Comparison of ENCODE assay signal across 2 cellular contexts in the genomic region with DNA sequence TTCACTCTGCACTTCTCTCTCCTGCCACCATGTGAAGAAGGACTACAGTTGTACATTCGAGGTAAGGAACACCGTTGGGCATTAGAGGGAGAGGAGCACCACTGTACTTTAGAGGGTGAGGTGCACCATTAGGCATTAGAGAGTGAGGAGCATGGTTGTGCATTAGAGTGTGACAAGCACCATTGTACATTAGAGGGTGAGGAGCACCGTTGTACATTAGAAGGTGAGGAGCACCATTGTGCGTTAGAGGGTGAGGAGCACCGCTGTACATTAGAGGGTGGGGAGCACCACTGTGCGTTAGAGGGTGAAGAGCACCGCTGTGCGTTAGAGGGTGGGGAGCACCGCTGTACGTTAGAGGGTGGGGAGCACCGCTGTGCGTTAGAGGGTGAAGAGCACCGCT.
A peak's percentile ranks its signal among the peaks of the same experiment; 100 is the strongest.
TF ChIP-seq lines count a peak whose summit lies in the region.

No MANE protein-coding gene starts in this region.

TF ChIP-seq in HepG2, 621 proteins besides CTCF, POLR2A, EP300 and RAD21:
- peak; percentile 84 for TF ChIP-seq ZNF263 (CRISPR knock-in tag; IDR thresholded peaks at IDR 0.05)
- no peak for TF ChIP-seq FOXP1 (IDR thresholded peaks at IDR 0.05)
- TF ChIP-seq FOXP1 (CRISPR knock-in tag; IDR thresholded peaks at IDR 0.05), result no peak
- no peak for TF ChIP-seq SNAPC2 (CRISPR knock-in tag; IDR thresholded peaks at IDR 0.05)
- no peak for TF ChIP-seq ZNF605 (CRISPR knock-in tag; IDR thresholded peaks at IDR 0.05)
- TF ChIP-seq, protein P1, sequence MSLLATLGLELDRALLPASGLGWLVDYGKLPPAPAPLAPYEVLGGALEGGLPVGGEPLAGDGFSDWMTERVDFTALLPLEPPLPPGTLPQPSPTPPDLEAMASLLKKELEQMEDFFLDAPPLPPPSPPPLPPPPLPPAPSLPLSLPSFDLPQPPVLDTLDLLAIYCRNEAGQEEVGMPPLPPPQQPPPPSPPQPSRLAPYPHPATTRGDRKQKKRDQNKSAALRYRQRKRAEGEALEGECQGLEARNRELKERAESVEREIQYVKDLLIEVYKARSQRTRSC (CRISPR knock-in tag; IDR thresholded peaks at IDR 0.05; ENCODE audit: low read depth), result no peak

TF ChIP-seq in H1, 55 proteins besides CTCF, POLR2A, EP300 and RAD21:
- no peak for TF ChIP-seq HDAC6 (IDR thresholded peaks at IDR 0.05; ENCODE audit: low read depth, low read length)
- TF ChIP-seq, protein P2, sequence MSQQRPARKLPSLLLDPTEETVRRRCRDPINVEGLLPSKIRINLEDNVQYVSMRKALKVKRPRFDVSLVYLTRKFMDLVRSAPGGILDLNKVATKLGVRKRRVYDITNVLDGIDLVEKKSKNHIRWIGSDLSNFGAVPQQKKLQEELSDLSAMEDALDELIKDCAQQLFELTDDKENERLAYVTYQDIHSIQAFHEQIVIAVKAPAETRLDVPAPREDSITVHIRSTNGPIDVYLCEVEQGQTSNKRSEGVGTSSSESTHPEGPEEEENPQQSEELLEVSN (IDR thresholded peaks at IDR 0.05), result no peak
- TF ChIP-seq CHD2 (IDR thresholded peaks at IDR 0.05; ENCODE audit: low read length), result no peak
- no peak for TF ChIP-seq CBX5 (IDR thresholded peaks at IDR 0.05; ENCODE audit: low read depth, low read length)
- no peak for TF ChIP-seq PHF8 (conservative IDR thresholded peaks at IDR 0.05; ENCODE audit: low read depth, low read length)
- TF ChIP-seq, protein P3, sequence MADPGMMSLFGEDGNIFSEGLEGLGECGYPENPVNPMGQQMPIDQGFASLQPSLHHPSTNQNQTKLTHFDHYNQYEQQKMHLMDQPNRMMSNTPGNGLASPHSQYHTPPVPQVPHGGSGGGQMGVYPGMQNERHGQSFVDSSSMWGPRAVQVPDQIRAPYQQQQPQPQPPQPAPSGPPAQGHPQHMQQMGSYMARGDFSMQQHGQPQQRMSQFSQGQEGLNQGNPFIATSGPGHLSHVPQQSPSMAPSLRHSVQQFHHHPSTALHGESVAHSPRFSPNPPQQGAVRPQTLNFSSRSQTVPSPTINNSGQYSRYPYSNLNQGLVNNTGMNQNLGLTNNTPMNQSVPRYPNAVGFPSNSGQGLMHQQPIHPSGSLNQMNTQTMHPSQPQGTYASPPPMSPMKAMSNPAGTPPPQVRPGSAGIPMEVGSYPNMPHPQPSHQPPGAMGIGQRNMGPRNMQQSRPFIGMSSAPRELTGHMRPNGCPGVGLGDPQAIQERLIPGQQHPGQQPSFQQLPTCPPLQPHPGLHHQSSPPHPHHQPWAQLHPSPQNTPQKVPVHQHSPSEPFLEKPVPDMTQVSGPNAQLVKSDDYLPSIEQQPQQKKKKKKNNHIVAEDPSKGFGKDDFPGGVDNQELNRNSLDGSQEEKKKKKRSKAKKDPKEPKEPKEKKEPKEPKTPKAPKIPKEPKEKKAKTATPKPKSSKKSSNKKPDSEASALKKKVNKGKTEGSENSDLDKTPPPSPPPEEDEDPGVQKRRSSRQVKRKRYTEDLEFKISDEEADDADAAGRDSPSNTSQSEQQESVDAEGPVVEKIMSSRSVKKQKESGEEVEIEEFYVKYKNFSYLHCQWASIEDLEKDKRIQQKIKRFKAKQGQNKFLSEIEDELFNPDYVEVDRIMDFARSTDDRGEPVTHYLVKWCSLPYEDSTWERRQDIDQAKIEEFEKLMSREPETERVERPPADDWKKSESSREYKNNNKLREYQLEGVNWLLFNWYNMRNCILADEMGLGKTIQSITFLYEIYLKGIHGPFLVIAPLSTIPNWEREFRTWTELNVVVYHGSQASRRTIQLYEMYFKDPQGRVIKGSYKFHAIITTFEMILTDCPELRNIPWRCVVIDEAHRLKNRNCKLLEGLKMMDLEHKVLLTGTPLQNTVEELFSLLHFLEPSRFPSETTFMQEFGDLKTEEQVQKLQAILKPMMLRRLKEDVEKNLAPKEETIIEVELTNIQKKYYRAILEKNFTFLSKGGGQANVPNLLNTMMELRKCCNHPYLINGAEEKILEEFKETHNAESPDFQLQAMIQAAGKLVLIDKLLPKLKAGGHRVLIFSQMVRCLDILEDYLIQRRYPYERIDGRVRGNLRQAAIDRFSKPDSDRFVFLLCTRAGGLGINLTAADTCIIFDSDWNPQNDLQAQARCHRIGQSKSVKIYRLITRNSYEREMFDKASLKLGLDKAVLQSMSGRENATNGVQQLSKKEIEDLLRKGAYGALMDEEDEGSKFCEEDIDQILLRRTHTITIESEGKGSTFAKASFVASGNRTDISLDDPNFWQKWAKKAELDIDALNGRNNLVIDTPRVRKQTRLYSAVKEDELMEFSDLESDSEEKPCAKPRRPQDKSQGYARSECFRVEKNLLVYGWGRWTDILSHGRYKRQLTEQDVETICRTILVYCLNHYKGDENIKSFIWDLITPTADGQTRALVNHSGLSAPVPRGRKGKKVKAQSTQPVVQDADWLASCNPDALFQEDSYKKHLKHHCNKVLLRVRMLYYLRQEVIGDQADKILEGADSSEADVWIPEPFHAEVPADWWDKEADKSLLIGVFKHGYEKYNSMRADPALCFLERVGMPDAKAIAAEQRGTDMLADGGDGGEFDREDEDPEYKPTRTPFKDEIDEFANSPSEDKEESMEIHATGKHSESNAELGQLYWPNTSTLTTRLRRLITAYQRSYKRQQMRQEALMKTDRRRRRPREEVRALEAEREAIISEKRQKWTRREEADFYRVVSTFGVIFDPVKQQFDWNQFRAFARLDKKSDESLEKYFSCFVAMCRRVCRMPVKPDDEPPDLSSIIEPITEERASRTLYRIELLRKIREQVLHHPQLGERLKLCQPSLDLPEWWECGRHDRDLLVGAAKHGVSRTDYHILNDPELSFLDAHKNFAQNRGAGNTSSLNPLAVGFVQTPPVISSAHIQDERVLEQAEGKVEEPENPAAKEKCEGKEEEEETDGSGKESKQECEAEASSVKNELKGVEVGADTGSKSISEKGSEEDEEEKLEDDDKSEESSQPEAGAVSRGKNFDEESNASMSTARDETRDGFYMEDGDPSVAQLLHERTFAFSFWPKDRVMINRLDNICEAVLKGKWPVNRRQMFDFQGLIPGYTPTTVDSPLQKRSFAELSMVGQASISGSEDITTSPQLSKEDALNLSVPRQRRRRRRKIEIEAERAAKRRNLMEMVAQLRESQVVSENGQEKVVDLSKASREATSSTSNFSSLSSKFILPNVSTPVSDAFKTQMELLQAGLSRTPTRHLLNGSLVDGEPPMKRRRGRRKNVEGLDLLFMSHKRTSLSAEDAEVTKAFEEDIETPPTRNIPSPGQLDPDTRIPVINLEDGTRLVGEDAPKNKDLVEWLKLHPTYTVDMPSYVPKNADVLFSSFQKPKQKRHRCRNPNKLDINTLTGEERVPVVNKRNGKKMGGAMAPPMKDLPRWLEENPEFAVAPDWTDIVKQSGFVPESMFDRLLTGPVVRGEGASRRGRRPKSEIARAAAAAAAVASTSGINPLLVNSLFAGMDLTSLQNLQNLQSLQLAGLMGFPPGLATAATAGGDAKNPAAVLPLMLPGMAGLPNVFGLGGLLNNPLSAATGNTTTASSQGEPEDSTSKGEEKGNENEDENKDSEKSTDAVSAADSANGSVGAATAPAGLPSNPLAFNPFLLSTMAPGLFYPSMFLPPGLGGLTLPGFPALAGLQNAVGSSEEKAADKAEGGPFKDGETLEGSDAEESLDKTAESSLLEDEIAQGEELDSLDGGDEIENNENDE (IDR thresholded peaks at IDR 0.05; ENCODE audit: insufficient replicate concordance, low read length), result no peak
- TF ChIP-seq SRF (IDR thresholded peaks at IDR 0.05; ENCODE audit: low read depth, low read length), result no peak
- TF ChIP-seq RFX5 (IDR thresholded peaks at IDR 0.05; ENCODE audit: borderline replicate concordance, low read depth, low read length), result no peak
- no peak for TF ChIP-seq SIRT6 (IDR thresholded peaks at IDR 0.05; ENCODE audit: low read length)
TF ChIP-seq in H1: peak in this region for 0.
